Comparison of ENCODE assay signal across 1 cellular context in genomic region chr10:114431414-114431767, GRCh38.
TF ChIP-seq lines count a peak whose summit lies in the region.

No MANE protein-coding gene starts in this region.

TF ChIP-seq in IMR-90, 13 proteins besides CTCF, POLR2A, EP300 and RAD21:
- TF ChIP-seq MXI1 (IDR thresholded peaks at IDR 0.05; ENCODE audit: borderline replicate concordance, low read depth, low read length) (no peak), BHLHE40 (IDR thresholded peaks at IDR 0.05; ENCODE audit: low read depth, low read length) (no peak), USF2 (IDR thresholded peaks at IDR 0.05; ENCODE audit: low read depth, low read length) (no peak), CHD1 (IDR thresholded peaks at IDR 0.05; ENCODE audit: low read depth, low read length) (no peak), RFX5 (IDR thresholded peaks at IDR 0.05; ENCODE audit: low read depth, low read length) (no peak), SMC3 (IDR thresholded peaks at IDR 0.05; ENCODE audit: low read depth, low read length) (no peak), MAZ (IDR thresholded peaks at IDR 0.05; ENCODE audit: borderline replicate concordance, low read depth, low read length) (no peak), NFE2L2 (IDR thresholded peaks at IDR 0.05; ENCODE audit: low read depth, low read length) (no peak), RCOR1 (IDR thresholded peaks at IDR 0.05; ENCODE audit: insufficient replicate concordance, low read length) (no peak), CEBPB (IDR thresholded peaks at IDR 0.05; ENCODE audit: low read depth, low read length) (no peak), MAFK (IDR thresholded peaks at IDR 0.05; ENCODE audit: low read depth, low read length) (no peak), ELK1 (IDR thresholded peaks at IDR 0.05; ENCODE audit: borderline replicate concordance, low read depth, low read length) (no peak), FOS (IDR thresholded peaks at IDR 0.05; ENCODE audit: low read depth, low read length) (no peak)
